10 cellular contexts compared by ENCODE assay signal in genomic region chr7:69739182-69739581, GRCh38.
A peak's percentile ranks its signal among the peaks of the same experiment; 100 is the strongest.
DNase-seq lines count a peak whose midpoint lies in the region; ATAC-seq and TF ChIP-seq lines count a peak whose summit lies in the region.
"Had no signal": no experiment of that assay in that cellular context is flagged by ENCODE, and none has a peak within 500 bp of the region (broad histone marks: within the 10 kb centered on the region; RNA-seq: fewer than 3 reads in every experiment).

No MANE protein-coding gene starts in this region.

- H3K9me3 ChIP-seq in sigmoid colon, result no peaks in the 10 kb centered on the region

- H3K36me3 Mint-ChIP-seq in activated CD8-positive, alpha-beta memory T cell treated with anti-CD3 and anti-CD28 coated beads, Interleukin-2, amount 10 ng/mL, durations not matched to agents 7 days and 5 days, result no peaks in the 10 kb centered on the region

- H3K36me3 ChIP-seq in sigmoid colon, result no peaks in the 10 kb centered on the region

- peak; percentile 45 for ATAC-seq in activated CD8-positive, alpha-beta memory T cell treated with anti-CD3 and anti-CD28 coated beads, Interleukin-2, amount 10 ng/mL, durations not matched to agents 7 days and 5 days
- peak; percentile 67 for ATAC-seq in HG02763 (IDR thresholded peaks at IDR 0.05; ENCODE audit: unreplicated experiment)

- CTCF ChIA-PET in activated CD8-positive, alpha-beta memory T cell treated with anti-CD3 and anti-CD28 coated beads, Interleukin-2, amount 10 ng/mL, durations not matched to agents 7 days and 5 days (lab: Charles Lee), result interaction anchor here (0.6 kb wide), 1 partner anchor 28 kb away, joined by 3 read pairs; no protein-coding TSS in a partner anchor
- CTCF ChIA-PET in RWPE1 (lab: Yijun Ruan, JAX), result interaction anchor here (0.6 kb wide), 1 partner anchor 971 kb away, joined by 3 read pairs; no protein-coding TSS in a partner anchor

- H3K4me1 ChIP-seq in sigmoid colon, result peaks cover 0 to 37% (median 28%) of the 10 kb centered on the region in 4 donors

- WGBS in sigmoid colon, 2 donors, result 70 to 84% methylated on average over 1 of the region's 1 CpG

- peaks cover 14% of the 10 kb centered on the region for H3K27me3 Mint-ChIP-seq in activated CD8-positive, alpha-beta memory T cell treated with anti-CD3 and anti-CD28 coated beads, Interleukin-2, amount 10 ng/mL, durations not matched to agents 7 days and 5 days

- H3K27ac Mint-ChIP-seq in activated CD8-positive, alpha-beta memory T cell treated with anti-CD3 and anti-CD28 coated beads, Interleukin-2, amount 10 ng/mL, durations not matched to agents 7 days and 5 days, result no peak overlapping the region

- peak; percentile 46 for DNase-seq in activated CD8-positive, alpha-beta memory T cell treated with anti-CD3 and anti-CD28 coated beads, Interleukin-2, amount 10 ng/mL, durations not matched to agents 7 days and 5 days
- DNase-seq in activated CD8-positive, alpha-beta memory T cell treated with anti-CD3 and anti-CD28 coated beads, Interleukin-2, amount 50 U/mL, for 48 hours, result no peak
- DNase-seq in RWPE1 (ENCODE audit: low spot score), result peak; percentile 25
- DNase-seq in stimulated activated CD8-positive, alpha-beta memory T cell treated with anti-CD3 and anti-CD28 coated beads, Interleukin-2, amount 100 ng/mL, for 48 hours (ENCODE audit: low read depth in 2 of 2), result peak; percentile 2 to 18
- no peak for DNase-seq in sigmoid colon
- DNase-seq in activated gamma-delta T cell treated with Interleukin-2 at 50 U/mL for 16 hours, result no peak
- DNase-seq in substantia nigra (lab: John Stamatoyannopoulos, UW), result no peak
- DNase-seq: MM.1S had no signal

- TF ChIP-seq POLR2A in sigmoid colon (IDR thresholded peaks at IDR 0.05), result no peak

- no peak overlapping the region for H3K4me3 Mint-ChIP-seq in activated CD8-positive, alpha-beta memory T cell treated with anti-CD3 and anti-CD28 coated beads, Interleukin-2, amount 10 ng/mL, durations not matched to agents 7 days and 5 days

- no peak for TF ChIP-seq CTCF in RWPE1 (conservative IDR thresholded peaks at IDR 0.05; ENCODE audit: low read depth)
- TF ChIP-seq CTCF in sigmoid colon (IDR thresholded peaks at IDR 0.05), result no peak

- no peak overlapping the region for H3K4me3 ChIP-seq in sigmoid colon

- no peaks in the 10 kb centered on the region for H3K9me3 Mint-ChIP-seq in activated CD8-positive, alpha-beta memory T cell treated with anti-CD3 and anti-CD28 coated beads, Interleukin-2, amount 10 ng/mL, durations not matched to agents 7 days and 5 days (ENCODE audit: low read depth)

- intact Hi-C loops in sigmoid colon (cut with DNase I), result no loop called here

- no peak overlapping the region for H3K27ac ChIP-seq in RWPE1
- H3K27ac ChIP-seq in sigmoid colon, result peak overlapping the region in 2 of 4 donors; percentile 49 to 51
- no peak overlapping the region for H3K27ac ChIP-seq in substantia nigra (ENCODE audit: low read depth, low read length, poor library complexity, severe bottlenecking)
- H3K27ac ChIP-seq: C4-2B had no signal

- POLR2A ChIA-PET in RWPE1 (lab: Yijun Ruan, JAX; ENCODE audit: low non-redundant PET), result no interaction called here

- no peaks in the 10 kb centered on the region for H3K27me3 ChIP-seq in sigmoid colon

- H3K4me1 Mint-ChIP-seq in activated CD8-positive, alpha-beta memory T cell treated with anti-CD3 and anti-CD28 coated beads, Interleukin-2, amount 10 ng/mL, durations not matched to agents 7 days and 5 days, result peaks cover 19% of the 10 kb centered on the region

- no peak for TF ChIP-seq EP300 in sigmoid colon (IDR thresholded peaks at IDR 0.05)

Comparison
In these comparisons a context has a peak if more than half of its experiments do, and no peak if none do; other contexts are left out.
1. DNase-seq: peak in activated CD8-positive, alpha-beta memory T cell treated with anti-CD3 and anti-CD28 coated beads, Interleukin-2, amount 10 ng/mL, durations not matched to agents 7 days and 5 days (single experiment), RWPE1 (single experiment) and stimulated activated CD8-positive, alpha-beta memory T cell treated with anti-CD3 and anti-CD28 coated beads, Interleukin-2, amount 100 ng/mL, for 48 hours (2 of 2); none in activated CD8-positive, alpha-beta memory T cell treated with anti-CD3 and anti-CD28 coated beads, Interleukin-2, amount 50 U/mL, for 48 hours (single experiment), sigmoid colon (single experiment), activated gamma-delta T cell treated with Interleukin-2 at 50 U/mL for 16 hours (single experiment) and substantia nigra (0 of 49).